ENCODE assay signal across 8 cellular contexts in genomic region chr22:20080776-20081654, GRCh38. TPM values are rescaled to one million over a fixed set of nuclear protein-coding genes. Genes with fewer than 3 reads are reported as not detected.
DNase-seq lines count a peak whose midpoint lies in the region; ATAC-seq and TF ChIP-seq lines count a peak whose summit lies in the region.

No MANE protein-coding gene starts in this region.

- H3K4me1 ChIP-seq in BLaER1, result peaks cover 55% of the 10 kb centered on the region
- H3K4me1 ChIP-seq in SJCRH30, result 0 out of 2 replicates have a peak, but pooled peaks cover 3% of the 10 kb centered on the region
- peaks cover 51% of the 10 kb centered on the region for H3K4me1 ChIP-seq in lower lobe of right lung
- H3K4me1 ChIP-seq in testis, result peaks cover 37% of the 10 kb centered on the region

- ATAC-seq in lower lobe of right lung (peak in 1 of 2 donors; percentile 3), HG02588 (IDR thresholded peaks at IDR 0.05; ENCODE audit: unreplicated experiment) (no peak)

- no peak for TF ChIP-seq POLR2A in testis (IDR thresholded peaks at IDR 0.05)

- H3K9me3 ChIP-seq in BLaER1, result no peaks in the 10 kb centered on the region
- no peaks in the 10 kb centered on the region for H3K9me3 ChIP-seq in SJCRH30 (replicated peaks)
- H3K9me3 ChIP-seq in lower lobe of right lung, result no peaks in the 10 kb centered on the region
- no peaks in the 10 kb centered on the region for H3K9me3 ChIP-seq in testis

- peaks cover 54% of the 10 kb centered on the region for H4K20me1 ChIP-seq in BLaER1

- peak; percentile 76 for DNase-seq in H7
- peak; percentile 66 to 71 for DNase-seq in SJCRH30
- peak; percentile 75 for DNase-seq in dermis blood vessel endothelial cell
- DNase-seq in lower lobe of right lung, result peak; percentile 51
- DNase-seq in testis, result peak; percentile 29
- DNase-seq in ureter (ENCODE audit: low spot score), result no peak

- peak overlapping the region; percentile 83 for H3K4me3 ChIP-seq in BLaER1
- peak overlapping the region; percentile 74 for H3K4me3 ChIP-seq in H7 (ENCODE audit: insufficient read depth, low read depth, low read length)
- H3K4me3 ChIP-seq in SJCRH30, result peak overlapping the region; percentile 90
- H3K4me3 ChIP-seq in lower lobe of right lung, result peak overlapping the region; percentile 94
- H3K4me3 ChIP-seq in testis, result peak overlapping the region; percentile 80 to 95

- no peaks in the 10 kb centered on the region for H3K27me3 ChIP-seq in BLaER1
- H3K27me3 ChIP-seq in H7 (ENCODE audit: control insufficient read depth, insufficient read depth, low read length), result no peaks in the 10 kb centered on the region
- no peaks in the 10 kb centered on the region for H3K27me3 ChIP-seq in SJCRH30
- no peaks in the 10 kb centered on the region for H3K27me3 ChIP-seq in lower lobe of right lung (ENCODE audit: low read depth)
- H3K27me3 ChIP-seq in testis, result no peaks in the 10 kb centered on the region

- H3K27ac ChIP-seq in BLaER1 (peak overlapping the region; percentile 94), SJCRH30 (peak overlapping the region; percentile 85), lower lobe of right lung (peak overlapping the region; percentile 80), testis (peak overlapping the region; percentile 72 to 94)

- H3K36me3 ChIP-seq in BLaER1, result peaks cover 34% of the 10 kb centered on the region
- peaks cover 2% of the 10 kb centered on the region; the same call in 1 of the 2 replicates for H3K36me3 ChIP-seq in H7 (replicated peaks; ENCODE audit: control insufficient read depth, insufficient read depth, low read length)
- peaks cover 17% of the 10 kb centered on the region for H3K36me3 ChIP-seq in SJCRH30
- peaks cover 5% of the 10 kb centered on the region for H3K36me3 ChIP-seq in lower lobe of right lung
- no peaks in the 10 kb centered on the region for H3K36me3 ChIP-seq in testis (ENCODE audit: low read depth, missing control alignments)

- 8 to 14% methylated on average over 16 to 27 of the region's 27 CpGs for WGBS in testis, 2 donors

- H3K9ac ChIP-seq in BLaER1, result peak overlapping the region; percentile 85

- intact Hi-C loops in lower lobe of right lung (cut with DNase I), result no loop called here
- intact Hi-C loops in testis (cut with DNase I; ENCODE audit: low total_unique reads), result no loop called here

- peak overlapping the region; percentile 92 for H3K4me2 ChIP-seq in BLaER1

- TF ChIP-seq CTCF in lower lobe of right lung (IDR thresholded peaks at IDR 0.05) (no peak), testis (IDR thresholded peaks at IDR 0.05) (no peak)

RNA-seq across cellular contexts. Expression of gene DGCR8, which starts 1.0 kb away (rescaled TPM):
- total RNA-seq in H7 (2014; rRNA removed; shearing (Covaris generic)), result 23.0 and 37.3 TPM in 2 replicates
- 30.0 and 39.3 TPM in 2 replicates for total RNA-seq in SJCRH30 (2014; rRNA removed; shearing (Covaris generic))
- total RNA-seq in dermis blood vessel endothelial cell, result 30.2 and 30.3 TPM in 2 replicates
- total RNA-seq in lower lobe of right lung, result 29.5 TPM
- total RNA-seq in testis, result 10 to 100 TPM; 64.8 to 83.7 TPM
- 44.4 TPM for polyA plus RNA-seq in testis (ENCODE audit: insufficient read depth, low read depth, low replicate concordance)
- total RNA-seq in ureter, result 49.0 TPM

RNA-seq across cellular contexts. Expression of gene RANBP1, which starts 34.9 kb away (rescaled TPM):
- total RNA-seq in H7 (2014; rRNA removed; shearing (Covaris generic)), result 564 and 664 TPM in 2 replicates
- total RNA-seq in SJCRH30 (2014; rRNA removed; shearing (Covaris generic)), result 624 and 627 TPM in 2 replicates
- 239 and 338 TPM in 2 replicates for total RNA-seq in dermis blood vessel endothelial cell
- 58.3 TPM for total RNA-seq in lower lobe of right lung
- 100 to 1,000 TPM; 284 to 318 TPM for total RNA-seq in testis
- polyA plus RNA-seq in testis (ENCODE audit: insufficient read depth, low read depth, low replicate concordance), result 247 TPM
- 106 TPM for total RNA-seq in ureter

RNA-seq across cellular contexts. Expression of gene TRMT2A, which starts 36.0 kb away (rescaled TPM):
- 78.5 and 88.6 TPM in 2 replicates for total RNA-seq in H7 (2014; rRNA removed; shearing (Covaris generic))
- total RNA-seq in SJCRH30 (2014; rRNA removed; shearing (Covaris generic)), result 23.6 and 28.3 TPM in 2 replicates
- 39.9 and 48.8 TPM in 2 replicates for total RNA-seq in dermis blood vessel endothelial cell
- 70.4 TPM for total RNA-seq in lower lobe of right lung
- 100 to 1,000 TPM in 1 of 2 donors, 10 to 100 TPM in 1; 97.2 to 122 TPM for total RNA-seq in testis
- polyA plus RNA-seq in testis (ENCODE audit: insufficient read depth, low read depth, low replicate concordance), result 82.7 TPM
- total RNA-seq in ureter, result 81.8 TPM

RNA-seq across cellular contexts. Expression of gene ZDHHC8, which starts 50.6 kb away (rescaled TPM):
- total RNA-seq in H7 (2014; rRNA removed; shearing (Covaris generic)), result 15.6 and 16.6 TPM in 2 replicates
- 13.6 and 16.4 TPM in 2 replicates for total RNA-seq in SJCRH30 (2014; rRNA removed; shearing (Covaris generic))
- total RNA-seq in dermis blood vessel endothelial cell (9.0 and 20.4 TPM in 2 replicates), lower lobe of right lung (77.2 TPM), testis (10 to 100 TPM; 40.9 to 44.0 TPM), ureter (64.2 TPM)
- polyA plus RNA-seq in testis (ENCODE audit: insufficient read depth, low read depth, low replicate concordance), result 34.0 TPM
